10 cellular contexts compared by ENCODE assay signal in the genomic region with DNA sequence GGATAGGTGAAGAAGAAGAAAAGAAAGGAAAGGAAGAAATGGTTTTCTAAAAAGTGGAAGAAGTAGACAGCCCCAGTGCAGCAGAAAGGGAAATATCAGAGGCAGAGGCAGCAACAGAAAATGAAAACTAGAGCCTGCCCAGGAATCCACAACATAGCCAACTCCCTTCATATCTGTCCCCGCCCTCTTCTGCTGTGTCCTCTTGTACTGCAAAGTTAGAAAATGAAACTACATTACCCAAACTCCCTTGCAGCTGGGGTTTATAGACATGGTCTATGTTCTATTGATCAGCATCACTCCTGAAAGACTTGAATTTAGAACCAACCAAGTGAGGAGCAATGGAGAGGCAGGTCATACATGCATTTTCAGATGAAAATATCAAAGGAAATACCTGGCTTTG.
A peak's percentile ranks its signal among the peaks of the same experiment; 100 is the strongest.
DNase-seq lines count a peak whose midpoint lies in the region; ATAC-seq, FAIRE-seq and TF ChIP-seq lines count a peak whose summit lies in the region.
"Had no signal": no experiment of that assay in that cellular context is flagged by ENCODE, and none has a peak within 500 bp of the region (broad histone marks: within the 10 kb centered on the region; RNA-seq: fewer than 3 reads in every experiment).

No MANE protein-coding gene starts in this region.

- ATAC-seq in HG03159 (IDR thresholded peaks at IDR 0.05; ENCODE audit: unreplicated experiment), result peak; percentile 60
- no peak for ATAC-seq in HG03280 (IDR thresholded peaks at IDR 0.05; ENCODE audit: unreplicated experiment)
- no peak for ATAC-seq in GM18520 (IDR thresholded peaks at IDR 0.05; ENCODE audit: unreplicated experiment)
- ATAC-seq: activated T-cell treated with anti-CD3 and anti-CD28 coated beads, Interleukin-2, amount 50 U/mL, for 4 hours had no signal

- H3K79me2 ChIP-seq in osteoblast (ENCODE audit: insufficient read depth, low read length), result no peaks in the 10 kb centered on the region

- H2AFZ ChIP-seq in osteoblast (ENCODE audit: low read length), result peak overlapping the region; percentile 25

- H3K4me3 ChIP-seq in osteoblast (ENCODE audit: insufficient read depth, low read length), result no peak overlapping the region

- no peak for DNase-seq in GM18507 (ENCODE audit: extremely low spot score, insufficient read length, low read depth)
- DNase-seq in dermis blood vessel endothelial cell, result peak; percentile 26
- DNase-seq in osteoblast (ENCODE audit: insufficient read length, low spot score, missing footprints), result no peak
- no peak for DNase-seq in NCI-H2196 (lab: John Stamatoyannopoulos, UW; ENCODE audit: unreplicated experiment)
- no peak for DNase-seq in NCI-H2029 treated with DMSO at 0.1 percent for 48 hours (lab: John Stamatoyannopoulos, UW)
- DNase-seq: activated T-cell treated with anti-CD3 and anti-CD28 coated beads, Interleukin-2, amount 50 U/mL, for 4 hours; SHP77 had no signal

- H3K27me3 ChIP-seq in osteoblast (ENCODE audit: insufficient read depth, low read length), result no peaks in the 10 kb centered on the region

- no peaks in the 10 kb centered on the region for H3K36me3 ChIP-seq in osteoblast (ENCODE audit: insufficient read depth, low read length)

- H4K20me1 ChIP-seq in osteoblast (ENCODE audit: insufficient read depth, low read length), result no peaks in the 10 kb centered on the region

- no peaks in the 10 kb centered on the region for H3K4me1 ChIP-seq in osteoblast (ENCODE audit: insufficient read depth, low read length)

- FAIRE-seq in GM18507 (lab: Jason Lieb, UNC), result peak; percentile 21

- no peak overlapping the region for H3K27ac ChIP-seq in osteoblast (ENCODE audit: low read depth, low read length)

- H3K4me2 ChIP-seq in osteoblast (ENCODE audit: insufficient read depth, low read length), result peak overlapping the region; percentile 37

- no peak for TF ChIP-seq CTCF in osteoblast (IDR thresholded peaks at IDR 0.05; ENCODE audit: extremely low read depth, low read depth, low read length)

- H3K9me3 ChIP-seq in osteoblast (ENCODE audit: low read depth, low read length), result no peaks in the 10 kb centered on the region
